12 cellular contexts compared by ENCODE assay signal in genomic region chr6:71403422-71404134, GRCh38.
DNase-seq lines count a peak whose midpoint lies in the region; ATAC-seq and TF ChIP-seq lines count a peak whose summit lies in the region.
"Had no signal": no experiment of that assay in that cellular context is flagged by ENCODE, and none has a peak within 500 bp of the region (broad histone marks: within the 10 kb centered on the region; RNA-seq: fewer than 3 reads in every experiment).

No MANE protein-coding gene starts in this region.

- H3K27ac ChIP-seq in GM23248 (peak overlapping the region; percentile 68), SJSA1 (peak overlapping the region; percentile 98), esophagus muscularis mucosa (replicated peaks in 1 of 4) (peak overlapping the region; percentile 56 to 69 (median 61))
- H3K27ac ChIP-seq: ovary had no signal

- H2AFZ ChIP-seq in GM23248: no peak overlapping the region

- no peaks in the 10 kb centered on the region for H3K9me3 Mint-ChIP-seq in osteocyte (ENCODE audit: unreplicated experiment)
- H3K9me3 Mint-ChIP-seq: activated naive CD8-positive, alpha-beta T cell treated with anti-CD3 and anti-CD28 coated beads for 36 hours; CD8-positive, alpha-beta T cell had no signal

- H3K27ac Mint-ChIP-seq in osteocyte (ENCODE audit: unreplicated experiment): peak overlapping the region; percentile 79
- H3K27ac Mint-ChIP-seq: activated naive CD8-positive, alpha-beta T cell treated with anti-CD3 and anti-CD28 coated beads for 36 hours; CD8-positive, alpha-beta T cell had no signal

- peaks cover 74% of the 10 kb centered on the region for H3K4me1 Mint-ChIP-seq in osteocyte (ENCODE audit: unreplicated experiment)
- H3K4me1 Mint-ChIP-seq: activated naive CD8-positive, alpha-beta T cell treated with anti-CD3 and anti-CD28 coated beads for 36 hours had no signal

- H3K27me3 Mint-ChIP-seq in osteocyte (ENCODE audit: unreplicated experiment): no peaks in the 10 kb centered on the region

- in situ Hi-C loops in GM23248 (cut with MboI): no loop called here

- H3K9me2 ChIP-seq in GM23248 (ENCODE audit: insufficient read depth): no peaks in the 10 kb centered on the region

- peak; percentile 28 for DNase-seq in GM23248
- DNase-seq in SJSA1 (ENCODE audit: low read depth in 1 of 2, low spot score in 2 of 2): peak in 1 of 2 experiments; percentile 40
- no peak for DNase-seq in esophagus muscularis mucosa (ENCODE audit: extremely low spot score)
- DNase-seq in osteocyte (ENCODE audit: extremely low spot score, unreplicated experiment): no peak
- DNase-seq in foreskin melanocyte: no peak
- no peak for DNase-seq in A172 (ENCODE audit: low spot score)
- no peak for DNase-seq in NCI-H446 (lab: John Stamatoyannopoulos, UW)
- DNase-seq: activated CD4-positive, CD25-positive, alpha-beta regulatory T cell treated with anti-CD3 and anti-CD28 coated beads, Interleukin-2, amount 50 U/mL, for 72 hours; activated naive CD8-positive, alpha-beta T cell treated with anti-CD3 and anti-CD28 coated beads for 36 hours; CD8-positive, alpha-beta T cell; ovary had no signal

- no peaks in the 10 kb centered on the region; the same call in 1 of the 2 replicates for H4K20me1 ChIP-seq in GM23248 (ENCODE audit: insufficient read depth)

- H3K27me3 ChIP-seq in GM23248 (replicated peaks; ENCODE audit: insufficient read depth): no peaks in the 10 kb centered on the region
- H3K27me3 ChIP-seq in SJSA1 (replicated peaks): no peaks in the 10 kb centered on the region
- no peaks in the 10 kb centered on the region for H3K27me3 ChIP-seq in esophagus muscularis mucosa
- H3K27me3 ChIP-seq: ovary had no signal

- H3K4me3 ChIP-seq in GM23248 (peak overlapping the region; percentile 7; the same call in 1 of the 2 replicates), SJSA1 (no peak overlapping the region; the same call in 1 of the 2 replicates), esophagus muscularis mucosa (peak overlapping the region in 1 of 4 donors; percentile 9)
- H3K4me3 ChIP-seq: ovary had no signal

- TF ChIP-seq EP300 in esophagus muscularis mucosa (IDR thresholded peaks at IDR 0.05): no peak

- no peak for TF ChIP-seq CTCF in esophagus muscularis mucosa (IDR thresholded peaks at IDR 0.05)
- no peak for TF ChIP-seq CTCF in osteocyte (IDR thresholded peaks at IDR 0.05)

- H3K9ac ChIP-seq in GM23248: 0 out of 2 replicates have a peak overlapping the region, but pooled peaks have one; percentile 21

- peak overlapping the region; percentile 50 for H3K4me3 Mint-ChIP-seq in osteocyte (ENCODE audit: unreplicated experiment)
- H3K4me3 Mint-ChIP-seq: activated naive CD8-positive, alpha-beta T cell treated with anti-CD3 and anti-CD28 coated beads for 36 hours; CD8-positive, alpha-beta T cell had no signal

- H3K4me1 ChIP-seq in GM23248 (ENCODE audit: insufficient read depth) (peaks cover 65% of the 10 kb centered on the region), SJSA1 (replicated peaks) (peaks cover 48% of the 10 kb centered on the region), esophagus muscularis mucosa (peaks cover 38 to 74% (median 68%) of the 10 kb centered on the region in 4 donors)

- peaks cover 16% of the 10 kb centered on the region for H3K79me2 ChIP-seq in GM23248 (ENCODE audit: insufficient read depth)

- peak overlapping the region; percentile 56 for H3K4me2 ChIP-seq in GM23248 (ENCODE audit: unreplicated experiment)

- no peaks in the 10 kb centered on the region for H3K36me3 ChIP-seq in GM23248 (ENCODE audit: low read depth)
- H3K36me3 ChIP-seq in SJSA1: peaks cover 23% of the 10 kb centered on the region
- peaks cover 0 to 7% (median 0%) of the 10 kb centered on the region in 4 donors for H3K36me3 ChIP-seq in esophagus muscularis mucosa
- H3K36me3 ChIP-seq: ovary had no signal

- TF ChIP-seq POLR2A in esophagus muscularis mucosa (IDR thresholded peaks at IDR 0.05; ENCODE audit: low read depth): no peak

- peaks cover 11% of the 10 kb centered on the region for H3K36me3 Mint-ChIP-seq in osteocyte (ENCODE audit: unreplicated experiment)
- H3K36me3 Mint-ChIP-seq: activated naive CD8-positive, alpha-beta T cell treated with anti-CD3 and anti-CD28 coated beads for 36 hours; CD8-positive, alpha-beta T cell had no signal

- intact Hi-C loops in esophagus muscularis mucosa (cut with DNase I): no loop called here

- H3K9me3 ChIP-seq in GM23248 (ENCODE audit: low read depth): no peaks in the 10 kb centered on the region
- H3K9me3 ChIP-seq in SJSA1 (replicated peaks): no peaks in the 10 kb centered on the region
- no peaks in the 10 kb centered on the region for H3K9me3 ChIP-seq in esophagus muscularis mucosa
- H3K9me3 ChIP-seq: ovary had no signal

- no peak for ATAC-seq in HG03025 (IDR thresholded peaks at IDR 0.05; ENCODE audit: low FRiP score, unreplicated experiment)
- ATAC-seq: CD8-positive, alpha-beta T cell had no signal

- WGBS in GM23248 (ENCODE audit: low coverage in 1 of 2, low lambda C conversion rate in 2 of 2, missing lambda C conversion rate in 2 of 2), 2 experiments: 95 to 97% methylated on average over 9 of the region's 9 CpGs
- WGBS in esophagus muscularis mucosa: 57% methylated on average over 9 of the region's 9 CpGs

- H3F3A ChIP-seq in GM23248 (ENCODE audit: insufficient read depth): peaks cover 41% of the 10 kb centered on the region
